Comparison of ENCODE assay signal across 7 cellular contexts in the genomic region with DNA sequence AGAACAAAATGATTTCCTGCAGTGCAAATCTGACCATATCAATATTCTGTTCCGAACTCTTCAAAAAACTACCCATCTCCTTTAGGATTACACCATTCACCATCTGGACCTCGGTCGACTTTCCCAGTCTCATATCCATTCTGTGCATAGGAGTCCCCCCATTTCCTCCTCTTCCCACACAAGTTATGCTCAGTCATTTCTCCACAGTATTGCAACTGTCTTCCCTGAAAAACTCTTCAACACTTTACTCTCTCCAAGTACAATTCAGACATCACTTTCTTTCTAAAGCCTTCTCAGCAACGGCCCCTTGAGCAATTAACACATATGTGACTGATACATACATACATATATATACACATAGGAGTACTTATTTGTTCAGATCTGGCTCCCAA. TPM values are rescaled to one million over a fixed set of nuclear protein-coding genes. Genes with fewer than 3 reads are reported as not detected.
DNase-seq lines count a peak whose midpoint lies in the region; ATAC-seq, FAIRE-seq and TF ChIP-seq lines count a peak whose summit lies in the region.
"Had no signal": no experiment of that assay in that cellular context is flagged by ENCODE, and none has a peak within 500 bp of the region (broad histone marks: within the 10 kb centered on the region; RNA-seq: fewer than 3 reads in every experiment).

No MANE protein-coding gene starts in this region.

- dilution Hi-C loops in endothelial cell of umbilical vein (cut with MboI; ENCODE audit: extremely low pct_ligation_motif_present, low sequenced_read_pairs), result no loop called here

- no peak for FAIRE-seq in endothelial cell of umbilical vein (lab: Jason Lieb, UNC)

- H3K9me3 ChIP-seq in endothelial cell of umbilical vein (replicated peaks; ENCODE audit: control insufficient read depth, insufficient read depth, low read length), result no peaks in the 10 kb centered on the region
- H3K9me3 ChIP-seq in skeletal muscle satellite cell (replicated peaks; ENCODE audit: low read length), result no peaks in the 10 kb centered on the region

- BruUV-seq in endothelial cell of umbilical vein (replicated peaks; lab: Mats Ljungman, UMichigan), result no TSS peak

- H3K9me1 ChIP-seq in endothelial cell of umbilical vein (replicated peaks; ENCODE audit: control insufficient read depth, extremely low read depth, insufficient read depth, low read length), result no peaks in the 10 kb centered on the region

- TF ChIP-seq POLR2A in endothelial cell of umbilical vein (IDR thresholded peaks at IDR 0.05; ENCODE audit: low read depth, low read length), result no peak

- TF ChIP-seq CTCF in HL-60 (IDR thresholded peaks at IDR 0.05; ENCODE audit: insufficient read depth, low read length), result no peak
- no peak for TF ChIP-seq CTCF in endothelial cell of umbilical vein (IDR thresholded peaks at IDR 0.05; ENCODE audit: extremely low read depth in 1 of 2, insufficient read depth in 1 of 2, low read depth in 1 of 2, low read length in 2 of 2)

- no peaks in the 10 kb centered on the region for H3K27me3 ChIP-seq in HL-60 (ENCODE audit: insufficient read depth, poor library complexity, severe bottlenecking)
- no peaks in the 10 kb centered on the region for H3K27me3 ChIP-seq in endothelial cell of umbilical vein (ENCODE audit: control insufficient read depth in 2 of 2, insufficient read depth in 2 of 2, low read length in 2 of 2)
- H3K27me3 ChIP-seq in skeletal muscle satellite cell (ENCODE audit: control insufficient read depth, insufficient read depth, low read length), result no peaks in the 10 kb centered on the region

- H3K36me3 ChIP-seq in endothelial cell of umbilical vein (ENCODE audit: control insufficient read depth in 2 of 2, extremely low read depth in 1 of 2, insufficient read depth in 2 of 2, low read length in 2 of 2), result no peaks in the 10 kb centered on the region
- no peaks in the 10 kb centered on the region for H3K36me3 ChIP-seq in skeletal muscle satellite cell (ENCODE audit: insufficient read depth, low read length)

- H3K27ac ChIP-seq in HL-60 (replicated peaks) (peak overlapping the region; percentile 82), endothelial cell of umbilical vein (ENCODE audit: insufficient read depth, low read depth, low read length) (peak overlapping the region; percentile 87)

- H3K4me2 ChIP-seq in endothelial cell of umbilical vein (ENCODE audit: insufficient read depth, low read length), result peak overlapping the region; percentile 98
- peak overlapping the region; percentile 82 for H3K4me2 ChIP-seq in skeletal muscle satellite cell (ENCODE audit: low read length)

- peak overlapping the region; percentile 94 for H3K4me3 ChIP-seq in HL-60 (replicated peaks; ENCODE audit: insufficient read depth, low read length)
- peak overlapping the region; percentile 64 to 100 (median 70) for H3K4me3 ChIP-seq in endothelial cell of umbilical vein (replicated peaks in 1 of 3; ENCODE audit: insufficient read depth in 1 of 3, low read depth in 1 of 3, low read length in 3 of 3)
- peak overlapping the region; percentile 81 for H3K4me3 ChIP-seq in skeletal muscle satellite cell (ENCODE audit: low read length)

- intact Hi-C loops in endothelial cell of umbilical vein (cut with micrococcal nuclease), result no loop called here

- no peak overlapping the region for H2AFZ ChIP-seq in endothelial cell of umbilical vein (ENCODE audit: low read depth, low read length)

- H3K4me1 ChIP-seq in endothelial cell of umbilical vein (ENCODE audit: control insufficient read depth, extremely low read depth, insufficient read depth, low read length) (peaks cover 15% of the 10 kb centered on the region), skeletal muscle satellite cell (ENCODE audit: control insufficient read depth, insufficient read depth, low read length) (peaks cover 9% of the 10 kb centered on the region)

- POLR2A ChIA-PET in endothelial cell of umbilical vein (lab: Charles Lee), result interaction anchor here (3.5 kb wide), 1 partner anchor 10 kb away, joined by 23 read pairs; a partner anchor contains a TSS

- peaks cover 53% of the 10 kb centered on the region for H3K79me2 ChIP-seq in endothelial cell of umbilical vein (ENCODE audit: control insufficient read depth, insufficient read depth, low read length)

- DNase-seq in HL-60 (ENCODE audit: low read depth in 1 of 2, low spot score in 1 of 2) (no peak), endothelial cell of umbilical vein (ENCODE audit: low read depth, low spot score) (no peak), germinal center (ENCODE audit: low spot score) (no peak), NCI-H2081 (lab: John Stamatoyannopoulos, UW) (no peak)
- DNase-seq: activated CD8-positive, alpha-beta memory T cell treated with anti-CD3 and anti-CD28 coated beads, Interleukin-2, amount 10 ng/mL, durations not matched to agents 7 days and 5 days had no signal

- no peaks in the 10 kb centered on the region for H4K20me1 ChIP-seq in endothelial cell of umbilical vein (replicated peaks; ENCODE audit: control insufficient read depth, extremely low read depth, insufficient read depth, low read length)

- CTCF ChIA-PET in endothelial cell of umbilical vein (lab: Charles Lee), result interaction anchor here (1.4 to 2.0 kb wide), 3 partner anchors 13 to 61 kb away, joined by 5 to 7 read pairs (median 5); no protein-coding TSS in a partner anchor

- H3K9ac ChIP-seq in endothelial cell of umbilical vein (replicated peaks; ENCODE audit: extremely low read depth, insufficient read depth, low read length) (peak overlapping the region; percentile 94), skeletal muscle satellite cell (ENCODE audit: low read depth, low read length) (peak overlapping the region; percentile 93)

- ATAC-seq in GM18907 (IDR thresholded peaks at IDR 0.05; ENCODE audit: unreplicated experiment), result no peak

TF ChIP-seq in endothelial cell of umbilical vein, 7 proteins besides CTCF, POLR2A, EP300 and RAD21:
- TF ChIP-seq GATA2 (IDR thresholded peaks at IDR 0.05; ENCODE audit: insufficient read depth, insufficient read length, low read depth, low read length) (no peak), JUN (IDR thresholded peaks at IDR 0.05; ENCODE audit: borderline replicate concordance, insufficient read depth, insufficient read length, low read depth) (no peak), FOS (IDR thresholded peaks at IDR 0.05; ENCODE audit: borderline replicate concordance, insufficient read depth, low read length) (no peak), MYC (IDR thresholded peaks at IDR 0.05; ENCODE audit: low read depth, low read length) (no peak), POLR2AphosphoS5 (IDR thresholded peaks at IDR 0.05; ENCODE audit: insufficient read depth, low read depth, low read length) (no peak), EZH2 (IDR thresholded peaks at IDR 0.05; ENCODE audit: borderline replicate concordance, low read depth, low read length, severe bottlenecking) (no peak)
- TF ChIP-seq, protein P1, sequence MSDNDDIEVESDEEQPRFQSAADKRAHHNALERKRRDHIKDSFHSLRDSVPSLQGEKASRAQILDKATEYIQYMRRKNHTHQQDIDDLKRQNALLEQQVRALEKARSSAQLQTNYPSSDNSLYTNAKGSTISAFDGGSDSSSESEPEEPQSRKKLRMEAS (IDR thresholded peaks at IDR 0.05; ENCODE audit: insufficient read depth, insufficient read length), result no peak

RNA-seq across cellular contexts. Expression of a gene that starts 0.8 kb away (rescaled TPM):
- total RNA-seq in endothelial cell of umbilical vein, result 4.8 and 5.0 TPM in 2 replicates
- 1.8 and 2.6 TPM in 2 replicates for polyA plus RNA-seq in endothelial cell of umbilical vein
- polyA plus RNA-seq in endothelial cell of umbilical vein (2011; cell fraction: cytosol; rRNA removed), result 2.4 and 2.7 TPM in 2 replicates
- polyA plus RNA-seq in endothelial cell of umbilical vein (2011; cell fraction: nucleus; rRNA removed), result 8.0 and 11.0 TPM in 2 replicates
- polyA plus RNA-seq in endothelial cell of umbilical vein (2012), result 3.0 and 3.3 TPM in 2 replicates
- polyA minus RNA-seq in endothelial cell of umbilical vein, result 3.7 and 5.3 TPM in 2 replicates
- 4.7 TPM for polyA minus RNA-seq in endothelial cell of umbilical vein (2011; cell fraction: cytosol; rRNA and poly(A)+ RNA removed)
- 5.2 and 7.6 TPM in 2 replicates for polyA minus RNA-seq in endothelial cell of umbilical vein (2011; cell fraction: nucleus; rRNA and poly(A)+ RNA removed)
- 1.8 and 2.4 TPM in 2 replicates for total RNA-seq in skeletal muscle satellite cell (2012; rRNA removed)

RNA-seq across cellular contexts. Expression of a gene that starts 10.3 kb away (rescaled TPM):
- 43.1 and 53.6 TPM in 2 replicates for total RNA-seq in endothelial cell of umbilical vein
- 17.8 and 19.0 TPM in 2 replicates for polyA plus RNA-seq in endothelial cell of umbilical vein
- polyA plus RNA-seq in endothelial cell of umbilical vein (2011; cell fraction: cytosol; rRNA removed), result 19.2 and 19.8 TPM in 2 replicates
- 49.3 and 51.3 TPM in 2 replicates for polyA plus RNA-seq in endothelial cell of umbilical vein (2011; cell fraction: nucleus; rRNA removed)
- polyA plus RNA-seq in endothelial cell of umbilical vein (2012), result 24.8 and 27.5 TPM in 2 replicates
- polyA minus RNA-seq in endothelial cell of umbilical vein, result 70.9 and 75.5 TPM in 2 replicates
- polyA minus RNA-seq in endothelial cell of umbilical vein (2011; cell fraction: cytosol; rRNA and poly(A)+ RNA removed), result 27.9 TPM
- 133 and 183 TPM in 2 replicates for polyA minus RNA-seq in endothelial cell of umbilical vein (2011; cell fraction: nucleus; rRNA and poly(A)+ RNA removed)
- 23.6 and 24.1 TPM in 2 replicates for total RNA-seq in skeletal muscle satellite cell (2012; rRNA removed)

RNA-seq across cellular contexts. Expression of a gene that starts 17.4 kb away (rescaled TPM):
- total RNA-seq in endothelial cell of umbilical vein, result 5.5 and 6.5 TPM in 2 replicates
- 1.0 and 1.6 TPM in 2 replicates for polyA plus RNA-seq in endothelial cell of umbilical vein
- polyA plus RNA-seq in endothelial cell of umbilical vein (2011; cell fraction: cytosol; rRNA removed), result 1.7 and 1.9 TPM in 2 replicates
- 1.7 and 2.1 TPM in 2 replicates for polyA plus RNA-seq in endothelial cell of umbilical vein (2011; cell fraction: nucleus; rRNA removed)
- polyA plus RNA-seq in endothelial cell of umbilical vein (2012), result 3.4 and 3.7 TPM in 2 replicates
- 5.8 and 6.7 TPM in 2 replicates for polyA minus RNA-seq in endothelial cell of umbilical vein
- 8.6 TPM for polyA minus RNA-seq in endothelial cell of umbilical vein (2011; cell fraction: cytosol; rRNA and poly(A)+ RNA removed)
- 5.2 and 7.8 TPM in 2 replicates for polyA minus RNA-seq in endothelial cell of umbilical vein (2011; cell fraction: nucleus; rRNA and poly(A)+ RNA removed)
- 8.5 and 9.6 TPM in 2 replicates for total RNA-seq in skeletal muscle satellite cell (2012; rRNA removed)

RNA-seq across cellular contexts. Expression of a gene that starts 25.4 kb away (rescaled TPM):
- total RNA-seq in endothelial cell of umbilical vein, result 57.3 and 63.0 TPM in 2 replicates
- polyA plus RNA-seq in endothelial cell of umbilical vein, result 22.4 and 25.3 TPM in 2 replicates
- polyA plus RNA-seq in endothelial cell of umbilical vein (2011; cell fraction: cytosol; rRNA removed), result 22.2 and 24.8 TPM in 2 replicates
- polyA plus RNA-seq in endothelial cell of umbilical vein (2011; cell fraction: nucleus; rRNA removed), result 53.6 and 59.9 TPM in 2 replicates
- polyA plus RNA-seq in endothelial cell of umbilical vein (2012), result 30.2 and 41.3 TPM in 2 replicates
- polyA minus RNA-seq in endothelial cell of umbilical vein, result 136 and 137 TPM in 2 replicates
- polyA minus RNA-seq in endothelial cell of umbilical vein (2011; cell fraction: cytosol; rRNA and poly(A)+ RNA removed), result 104 TPM
- polyA minus RNA-seq in endothelial cell of umbilical vein (2011; cell fraction: nucleus; rRNA and poly(A)+ RNA removed), result 75.5 and 104 TPM in 2 replicates
- total RNA-seq in skeletal muscle satellite cell (2012; rRNA removed), result 28.9 and 33.0 TPM in 2 replicates
